Comparison of ENCODE assay signal across 35 cellular contexts in genomic region chr7:138387755-138388475, GRCh38.
A peak's percentile ranks its signal among the peaks of the same experiment; 100 is the strongest.
DNase-seq lines count a peak whose midpoint lies in the region; ATAC-seq, FAIRE-seq and TF ChIP-seq lines count a peak whose summit lies in the region.
"Had no signal": no experiment of that assay in that cellular context is flagged by ENCODE, and none has a peak within 500 bp of the region (broad histone marks: within the 10 kb centered on the region; RNA-seq: fewer than 3 reads in every experiment).

No MANE protein-coding gene starts in this region.

- H4K20me1 ChIP-seq in HepG2 (ENCODE audit: insufficient read depth, low read length) = no peaks in the 10 kb centered on the region

- H3K4me3 ChIP-seq in HepG2 (replicated peaks in 1 of 3; ENCODE audit: insufficient read depth in 1 of 3, low read depth in 2 of 3, low read length in 3 of 3) (no peak overlapping the region), right lobe of liver (no peak overlapping the region), lower leg skin (ENCODE audit: low read depth, poor library complexity, severe bottlenecking) (no peak overlapping the region)
- H3K4me3 ChIP-seq: adrenal gland, body of pancreas, esophagus squamous epithelium, heart right ventricle, lower lobe of right lung had no signal

- TF ChIP-seq POLR2A in HepG2 (IDR thresholded peaks at IDR 0.05; ENCODE audit: insufficient read depth in 1 of 2, low read depth in 2 of 2, low read length in 2 of 2) (no peak), right lobe of liver (IDR thresholded peaks at IDR 0.05) (no peak), lower leg skin (IDR thresholded peaks at IDR 0.05) (no peak)

- CTCF ChIA-PET in HepG2 (lab: Yijun Ruan, JAX; ENCODE audit: low intra/inter-chr PET ratio, low total read pairs) = no interaction called here

- TF ChIP-seq CTCF in HepG2 (CRISPR knock-in tag; IDR thresholded peaks at IDR 0.05) = no peak
- TF ChIP-seq CTCF in right lobe of liver (IDR thresholded peaks at IDR 0.05) = no peak
- TF ChIP-seq CTCF in lower leg skin (IDR thresholded peaks at IDR 0.05) = no peak

- no peak for FAIRE-seq in HepG2 (lab: Jason Lieb, UNC)
- FAIRE-seq: endometrium, GM18507 had no signal

- no peak overlapping the region for H3K27ac Mint-ChIP-seq in activated T-helper 17 cell treated with anti-CD3 and anti-CD28 coated beads, Interleukin-2, amount 50 U/mL, for 72 hours
- H3K27ac Mint-ChIP-seq: activated CD8-positive, alpha-beta memory T cell treated with anti-CD3 and anti-CD28 coated beads, Interleukin-2, amount 10 ng/mL, durations not matched to agents 7 days and 5 days; activated naive CD4-positive, alpha-beta T cell treated with anti-CD3 and anti-CD28 coated beads for 36 hours; natural killer cell; stimulated activated memory B cell treated with anti-CD40 and anti-IgM and Interleukin-4, amounts not matched to agents 10 μg/mL and 1 μg/mL and 100 μg/mL, for 72 hours had no signal

- intact Hi-C loops in HepG2 (cut with micrococcal nuclease; ENCODE audit: unreplicated experiment) = loop anchor here (2.0 to 10.0 kb wide), 4 partner anchors 35 to 223 kb away; no protein-coding TSS in a partner anchor
- intact Hi-C loops in right lobe of liver (cut with DNase I) = no loop called here
- intact Hi-C loops in lower leg skin (cut with DNase I; ENCODE audit: low total_unique reads) = no loop called here

- no peak for TF ChIP-seq EP300 in HepG2 (IDR thresholded peaks at IDR 0.05; ENCODE audit: low read depth in 2 of 2, low read length in 2 of 2)
- TF ChIP-seq EP300 in HepG2 (CRISPR knock-in tag; IDR thresholded peaks at IDR 0.05; ENCODE audit: borderline replicate concordance) = no peak

- no peaks in the 10 kb centered on the region for H3K36me3 Mint-ChIP-seq in activated T-helper 17 cell treated with anti-CD3 and anti-CD28 coated beads, Interleukin-2, amount 50 U/mL, for 72 hours (ENCODE audit: low read depth)
- H3K36me3 Mint-ChIP-seq: activated CD8-positive, alpha-beta memory T cell treated with anti-CD3 and anti-CD28 coated beads, Interleukin-2, amount 10 ng/mL, durations not matched to agents 7 days and 5 days; CD14-positive monocyte; natural killer cell; stimulated activated memory B cell treated with anti-CD40 and anti-IgM and Interleukin-4, amounts not matched to agents 10 μg/mL and 1 μg/mL and 100 μg/mL, for 72 hours had no signal

- H3K36me3 ChIP-seq in HepG2 (replicated peaks in 1 of 2; ENCODE audit: control insufficient read depth in 1 of 2, insufficient read depth in 2 of 2, low read length in 2 of 2) (no peaks in the 10 kb centered on the region), right lobe of liver (no peaks in the 10 kb centered on the region)
- H3K36me3 ChIP-seq: adrenal gland, esophagus squamous epithelium, heart right ventricle, lower lobe of right lung had no signal

- in situ Hi-C loops in HepG2 (cut with HindIII; ENCODE audit: extremely low pct_ligation_motif_present, low pct_unique_long_range_greater_than_20kb) = no loop called here

- no peaks in the 10 kb centered on the region for H3K79me2 ChIP-seq in HepG2 (ENCODE audit: insufficient read depth, low read length)

- H3K9ac ChIP-seq in HepG2 (ENCODE audit: insufficient read depth, low read depth, low read length) = peak overlapping the region; percentile 36; the same call in 1 of the 2 replicates

- no peaks in the 10 kb centered on the region for H3K9me3 Mint-ChIP-seq in activated T-helper 17 cell treated with anti-CD3 and anti-CD28 coated beads, Interleukin-2, amount 50 U/mL, for 72 hours
- H3K9me3 Mint-ChIP-seq: activated naive CD4-positive, alpha-beta T cell treated with anti-CD3 and anti-CD28 coated beads for 36 hours; natural killer cell had no signal

- no peak for ATAC-seq in HepG2
- no peak for ATAC-seq in right lobe of liver
- peak; percentile 16 for ATAC-seq in activated T-helper 17 cell treated with anti-CD3 and anti-CD28 coated beads, Interleukin-2, amount 50 U/mL, for 72 hours (replicated peaks)
- ATAC-seq in GM19452 (IDR thresholded peaks at IDR 0.05; ENCODE audit: unreplicated experiment) = no peak
- ATAC-seq in GM18517 (IDR thresholded peaks at IDR 0.05; ENCODE audit: unreplicated experiment) = no peak
- ATAC-seq: activated CD8-positive, alpha-beta memory T cell treated with anti-CD3 and anti-CD28 coated beads, Interleukin-2, amount 10 ng/mL, durations not matched to agents 7 days and 5 days; heart right ventricle; lower lobe of right lung; stimulated activated memory B cell treated with anti-CD40 and anti-IgM and Interleukin-4, amounts not matched to agents 10 μg/mL and 1 μg/mL and 100 μg/mL, for 72 hours had no signal

- H2AFZ ChIP-seq in HepG2 (ENCODE audit: low read length) = no peak overlapping the region

- no peak for TF ChIP-seq RAD21 in HepG2 (CRISPR knock-in tag; IDR thresholded peaks at IDR 0.05)

- DNase-seq in HepG2 (ENCODE audit: low spot score) (no peak), right lobe of liver (no peak), kidney tubule cell (ENCODE audit: low spot score) (peak; percentile 51), lower leg skin (ENCODE audit: low spot score in 2 of 2) (no peak), NCI-H526 (lab: John Stamatoyannopoulos, UW) (no peak)
- DNase-seq: 8988T; activated CD4-positive, alpha-beta T cell treated with anti-CD3 and anti-CD28 coated beads, Interleukin-2, amount 50 U/mL, for 1 hour; activated CD4-positive, CD25-positive, alpha-beta regulatory T cell; activated CD8-positive, alpha-beta memory T cell treated with anti-CD3 and anti-CD28 coated beads, Interleukin-2, amount 10 ng/mL, durations not matched to agents 7 days and 5 days; activated naive CD4-positive, alpha-beta T cell treated with anti-CD3 and anti-CD28 coated beads for 36 hours; activated T-cell treated with anti-CD3 and anti-CD28 coated beads, Interleukin-2, amount 50 U/mL, for 48 hours; cerebellar nuclear complex; DMS79 treated with DMSO at 0.1 percent for 48 hours; esophagus squamous epithelium; foreskin melanocyte; GF-D8; H7; heart right ventricle; Kasumi-1; lower lobe of right lung; natural killer cell; NCI-H1436 treated with DMSO at 0.1 percent for 48 hours; NCI-H2107; NCI-H82; nucleus accumbens; T1000 had no signal

- no peak overlapping the region for H3K4me3 Mint-ChIP-seq in activated T-helper 17 cell treated with anti-CD3 and anti-CD28 coated beads, Interleukin-2, amount 50 U/mL, for 72 hours
- H3K4me3 Mint-ChIP-seq: activated CD8-positive, alpha-beta memory T cell treated with anti-CD3 and anti-CD28 coated beads, Interleukin-2, amount 10 ng/mL, durations not matched to agents 7 days and 5 days; activated naive CD4-positive, alpha-beta T cell treated with anti-CD3 and anti-CD28 coated beads for 36 hours; CD14-positive monocyte; natural killer cell; stimulated activated memory B cell treated with anti-CD40 and anti-IgM and Interleukin-4, amounts not matched to agents 10 μg/mL and 1 μg/mL and 100 μg/mL, for 72 hours had no signal

- TSS peak; percentile 63 for BruUV-seq in HepG2 (replicated peaks; lab: Mats Ljungman, UMichigan)

- H3K9me3 ChIP-seq in HepG2 (ENCODE audit: low read length) = no peaks in the 10 kb centered on the region
- H3K9me3 ChIP-seq in right lobe of liver = no peaks in the 10 kb centered on the region
- H3K9me3 ChIP-seq: adrenal gland, body of pancreas, esophagus squamous epithelium, heart right ventricle, lower lobe of right lung had no signal

- H3K4me2 ChIP-seq in HepG2 (ENCODE audit: low read depth, low read length) = no peak overlapping the region

- no peaks in the 10 kb centered on the region for H3K4me1 Mint-ChIP-seq in activated T-helper 17 cell treated with anti-CD3 and anti-CD28 coated beads, Interleukin-2, amount 50 U/mL, for 72 hours
- H3K4me1 Mint-ChIP-seq: activated CD8-positive, alpha-beta memory T cell treated with anti-CD3 and anti-CD28 coated beads, Interleukin-2, amount 10 ng/mL, durations not matched to agents 7 days and 5 days; natural killer cell; stimulated activated memory B cell treated with anti-CD40 and anti-IgM and Interleukin-4, amounts not matched to agents 10 μg/mL and 1 μg/mL and 100 μg/mL, for 72 hours had no signal

- POLR2A ChIA-PET in HepG2 (lab: Yijun Ruan, JAX) = interaction anchor here (1.0 to 2.0 kb wide), 18 partner anchors 9 to 351 kb away, joined by 3 to 22 read pairs (median 6); partner anchors contain the start of gene TRIM24

- H3K27ac ChIP-seq in HepG2 (ENCODE audit: extremely low read length, insufficient read depth, low read length) (peak overlapping the region; percentile 61), right lobe of liver (no peak overlapping the region)
- H3K27ac ChIP-seq: body of pancreas, esophagus squamous epithelium, heart right ventricle, lower lobe of right lung had no signal

- 96% methylated on average over 6 of the region's 6 CpGs for WGBS in HepG2 (ENCODE audit: low lambda C conversion rate)
- 83% methylated on average over 5 of the region's 6 CpGs for WGBS in right lobe of liver (ENCODE audit: insufficient coverage, low coverage, low lambda C conversion rate, missing lambda C conversion rate)
- 92 to 94% methylated on average over 6 of the region's 6 CpGs for WGBS in lower leg skin, 2 donors

- H3K27me3 ChIP-seq in HepG2 (ENCODE audit: control insufficient read depth in 1 of 2, insufficient read depth in 2 of 2, low read length in 2 of 2) = no peaks in the 10 kb centered on the region
- H3K27me3 ChIP-seq in right lobe of liver = no peaks in the 10 kb centered on the region
- H3K27me3 ChIP-seq: adrenal gland, body of pancreas, esophagus squamous epithelium, heart right ventricle had no signal

- H3K27me3 Mint-ChIP-seq in activated T-helper 17 cell treated with anti-CD3 and anti-CD28 coated beads, Interleukin-2, amount 50 U/mL, for 72 hours = no peaks in the 10 kb centered on the region
- H3K27me3 Mint-ChIP-seq: activated CD8-positive, alpha-beta memory T cell treated with anti-CD3 and anti-CD28 coated beads, Interleukin-2, amount 10 ng/mL, durations not matched to agents 7 days and 5 days; stimulated activated memory B cell treated with anti-CD40 and anti-IgM and Interleukin-4, amounts not matched to agents 10 μg/mL and 1 μg/mL and 100 μg/mL, for 72 hours had no signal

- H3K4me1 ChIP-seq in HepG2 (ENCODE audit: insufficient read depth, low read length) = peaks cover 58% of the 10 kb centered on the region
- peaks cover 0 to 9% (median 3%) of the 10 kb centered on the region in 4 donors for H3K4me1 ChIP-seq in right lobe of liver
- H3K4me1 ChIP-seq: adrenal gland, esophagus squamous epithelium, heart right ventricle, lower lobe of right lung had no signal

TF ChIP-seq in HepG2, 621 proteins besides CTCF, POLR2A, EP300 and RAD21 (continues in another document):
- TF ChIP-seq, protein P1, sequence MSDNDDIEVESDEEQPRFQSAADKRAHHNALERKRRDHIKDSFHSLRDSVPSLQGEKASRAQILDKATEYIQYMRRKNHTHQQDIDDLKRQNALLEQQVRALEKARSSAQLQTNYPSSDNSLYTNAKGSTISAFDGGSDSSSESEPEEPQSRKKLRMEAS (IDR thresholded peaks at IDR 0.05) = 0 out of 2 replicates have a peak, but pooled peaks have one; percentile 10
- TF ChIP-seq TARDBP (CRISPR knock-in tag; IDR thresholded peaks at IDR 0.05) = no peak
